In genomic region chr7:113049221-113049620, GRCh38 we compare ENCODE assay signal across 1 cellular context. TPM values are rescaled to one million over a fixed set of nuclear protein-coding genes. Genes with fewer than 3 reads are reported as not detected.
"Had no signal": no experiment of that assay in that cellular context is flagged by ENCODE, and none has a peak within 500 bp of the region (broad histone marks: within the 10 kb centered on the region; RNA-seq: fewer than 3 reads in every experiment).

No MANE protein-coding gene starts in this region.

RNA-seq across cellular contexts. Expression of gene GPR85, which starts 37.4 kb away (rescaled TPM):
- total RNA-seq: H9 had no signal
